ENCODE assay signal across 12 cellular contexts in the genomic region with DNA sequence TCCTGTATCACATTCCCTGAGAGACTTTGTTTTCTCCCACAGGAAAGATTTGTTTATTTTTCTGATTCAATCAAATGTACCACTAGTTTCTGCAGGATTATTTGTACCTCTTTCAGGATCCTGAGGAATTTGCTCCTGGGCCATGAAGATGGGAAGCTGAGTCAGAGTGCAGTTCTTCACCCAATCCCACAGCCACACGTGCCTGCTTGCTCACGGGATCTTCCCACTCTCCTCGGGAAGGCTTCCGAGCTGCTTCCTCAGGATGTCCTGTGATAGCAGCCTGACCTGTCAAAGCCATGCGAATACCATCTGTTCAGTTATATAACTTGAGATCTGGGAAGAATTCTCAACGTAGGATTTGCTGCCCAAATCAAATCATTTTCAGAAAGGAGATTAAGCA. TPM values are rescaled to one million over a fixed set of nuclear protein-coding genes. Genes with fewer than 3 reads are reported as not detected.
DNase-seq lines count a peak whose midpoint lies in the region; ATAC-seq and TF ChIP-seq lines count a peak whose summit lies in the region.
"Had no signal": no experiment of that assay in that cellular context is flagged by ENCODE, and none has a peak within 500 bp of the region (broad histone marks: within the 10 kb centered on the region; RNA-seq: fewer than 3 reads in every experiment).

No MANE protein-coding gene starts in this region.

- H3K9me3 ChIP-seq in PC-3 (ENCODE audit: low read length) = no peaks in the 10 kb centered on the region
- H3K9me3 ChIP-seq: upper lobe of left lung had no signal

- no peaks in the 10 kb centered on the region for H3K27me3 ChIP-seq in PC-3 (ENCODE audit: low read length)
- H3K27me3 ChIP-seq: upper lobe of left lung had no signal

- H3K27me3 Mint-ChIP-seq in endothelial cell (ENCODE audit: unreplicated experiment) = peaks cover 2% of the 10 kb centered on the region
- H3K27me3 Mint-ChIP-seq in activated T-helper 1 cell treated with anti-CD3 and anti-CD28 coated beads, Interleukin-12 subunit alpha, Interleukin-12 subunit beta, Interleukin-2, Interleukin-4 antibody, amounts not matched to agents 30 ng/mL and 10 ng/mL and 1 ng/mL, durations not matched to agents 14 hours and 24 hours and 36 hours (ENCODE audit: insufficient read depth) = no peaks in the 10 kb centered on the region
- H3K27me3 Mint-ChIP-seq: activated naive CD4-positive, alpha-beta T cell treated with anti-CD3 and anti-CD28 coated beads, Interleukin-2, amount 50 U/mL, for 24 hours; naive B cell had no signal

- H2AFZ ChIP-seq in PC-3 (ENCODE audit: low read length) = no peak overlapping the region

- BruUV-seq in PC-3 (replicated peaks; lab: Mats Ljungman, UMichigan) = no TSS peak

- peak overlapping the region; percentile 23 for H3K4me2 ChIP-seq in PC-3 (ENCODE audit: low read length)

- no peaks in the 10 kb centered on the region for H3K36me3 Mint-ChIP-seq in endothelial cell (ENCODE audit: low read depth, unreplicated experiment)
- H3K36me3 Mint-ChIP-seq in activated T-helper 1 cell treated with anti-CD3 and anti-CD28 coated beads, Interleukin-12 subunit alpha, Interleukin-12 subunit beta, Interleukin-2, Interleukin-4 antibody, amounts not matched to agents 30 ng/mL and 10 ng/mL and 1 ng/mL, durations not matched to agents 14 hours and 24 hours and 36 hours (ENCODE audit: low read depth) = peaks cover 1% of the 10 kb centered on the region
- H3K36me3 Mint-ChIP-seq: activated naive CD4-positive, alpha-beta T cell treated with anti-CD3 and anti-CD28 coated beads, Interleukin-2, amount 50 U/mL, for 24 hours; naive B cell; WTC11 had no signal

- H3K27ac Mint-ChIP-seq in endothelial cell (ENCODE audit: unreplicated experiment) = peak overlapping the region; percentile 30
- no peak overlapping the region for H3K27ac Mint-ChIP-seq in activated T-helper 1 cell treated with anti-CD3 and anti-CD28 coated beads, Interleukin-12 subunit alpha, Interleukin-12 subunit beta, Interleukin-2, Interleukin-4 antibody, amounts not matched to agents 30 ng/mL and 10 ng/mL and 1 ng/mL, durations not matched to agents 14 hours and 24 hours and 36 hours
- H3K27ac Mint-ChIP-seq: activated naive CD4-positive, alpha-beta T cell treated with anti-CD3 and anti-CD28 coated beads, Interleukin-2, amount 50 U/mL, for 24 hours; WTC11 had no signal

- intact Hi-C loops in PC-3 (cut with micrococcal nuclease) = loop anchor here (2.0 kb wide), 1 partner anchor 181 kb away; no protein-coding TSS in a partner anchor
- intact Hi-C loops in activated T-helper 1 cell treated with anti-CD3 and anti-CD28 coated beads, Interleukin-12 subunit alpha, Interleukin-12 subunit beta, Interleukin-2, Interleukin-4 antibody, amounts not matched to agents 30 ng/mL and 10 ng/mL and 1 ng/mL, durations not matched to agents 14 hours and 24 hours and 36 hours (cut with micrococcal nuclease) = no loop called here

- H3K9ac ChIP-seq in PC-3 (ENCODE audit: low read length) = peak overlapping the region; percentile 12

- in situ Hi-C loops in KBM-7 (cut with MboI; ENCODE audit: low pct_unique_long_range_greater_than_20kb, low sequenced_read_pairs) = no loop called here

- POLR2A ChIA-PET in PC-3 (lab: Charles Lee; ENCODE audit: unreplicated experiment) = interaction anchor here (0.7 to 0.9 kb wide), 3 partner anchors 91 to 300 kb away, joined by 3 read pairs; no protein-coding TSS in a partner anchor

- ATAC-seq in PC-3 (peak; percentile 82), omental fat pad (ENCODE audit: low FRiP score) (peak; percentile 81)
- ATAC-seq: WTC11 had no signal

- H3K9me2 ChIP-seq in PC-3 (replicated peaks; ENCODE audit: low read length) = no peaks in the 10 kb centered on the region

- TF ChIP-seq CTCF in PC-3 (conservative IDR thresholded peaks at IDR 0.05; ENCODE audit: low read depth, low read length) (no peak), endothelial cell (IDR thresholded peaks at IDR 0.05; ENCODE audit: unreplicated experiment) (no peak), omental fat pad (IDR thresholded peaks at IDR 0.05) (no peak)

- peaks cover 33% of the 10 kb centered on the region for H3K4me1 Mint-ChIP-seq in endothelial cell (ENCODE audit: unreplicated experiment)
- peaks cover 43% of the 10 kb centered on the region for H3K4me1 Mint-ChIP-seq in activated T-helper 1 cell treated with anti-CD3 and anti-CD28 coated beads, Interleukin-12 subunit alpha, Interleukin-12 subunit beta, Interleukin-2, Interleukin-4 antibody, amounts not matched to agents 30 ng/mL and 10 ng/mL and 1 ng/mL, durations not matched to agents 14 hours and 24 hours and 36 hours (ENCODE audit: low read depth)
- H3K4me1 Mint-ChIP-seq: WTC11 had no signal

- no peaks in the 10 kb centered on the region for H4K20me1 ChIP-seq in PC-3 (ENCODE audit: low read length)

- CTCF ChIA-PET in PC-3 (lab: Charles Lee) = interaction anchor here (1.0 kb wide), 1 partner anchor 92 kb away, joined by 4 read pairs; no protein-coding TSS in a partner anchor

- peaks cover 50% of the 10 kb centered on the region for H3K4me1 ChIP-seq in PC-3 (ENCODE audit: insufficient read depth, low read length)

- no peaks in the 10 kb centered on the region for H3K79me2 ChIP-seq in PC-3 (ENCODE audit: low read length)

- DNase-seq in ELR (ENCODE audit: low read depth) (peak; percentile 94), PC-3 (peak; percentile 94), endothelial cell (ENCODE audit: low spot score) (peak; percentile 51), omental fat pad (ENCODE audit: low spot score) (no peak), KBM-7 (no peak), GDM1 (lab: John Stamatoyannopoulos, UW) (no peak), LoVo (ENCODE audit: low spot score) (no peak)
- DNase-seq in activated T-helper 1 cell treated with anti-CD3 and anti-CD28 coated beads, Interleukin-12 subunit alpha, Interleukin-12 subunit beta, Interleukin-2, Interleukin-4 antibody, amounts not matched to agents 30 ng/mL and 10 ng/mL and 1 ng/mL, durations not matched to agents 14 hours and 24 hours and 36 hours (ENCODE audit: low spot score) = no peak
- DNase-seq: naive B cell had no signal

- no peaks in the 10 kb centered on the region for H3K9me3 Mint-ChIP-seq in endothelial cell (ENCODE audit: unreplicated experiment)
- peaks cover 10% of the 10 kb centered on the region for H3K9me3 Mint-ChIP-seq in activated T-helper 1 cell treated with anti-CD3 and anti-CD28 coated beads, Interleukin-12 subunit alpha, Interleukin-12 subunit beta, Interleukin-2, Interleukin-4 antibody, amounts not matched to agents 30 ng/mL and 10 ng/mL and 1 ng/mL, durations not matched to agents 14 hours and 24 hours and 36 hours
- H3K9me3 Mint-ChIP-seq: activated naive CD4-positive, alpha-beta T cell treated with anti-CD3 and anti-CD28 coated beads, Interleukin-2, amount 50 U/mL, for 24 hours; naive B cell; WTC11 had no signal

- H3K36me3 ChIP-seq in PC-3 (ENCODE audit: low read depth, low read length) = no peaks in the 10 kb centered on the region
- H3K36me3 ChIP-seq: upper lobe of left lung had no signal

- H3K4me3 ChIP-seq in PC-3 (ENCODE audit: low read length) = peak overlapping the region; percentile 2; the same call in 1 of the 2 replicates
- H3K4me3 ChIP-seq: upper lobe of left lung had no signal

- H3F3A ChIP-seq in PC-3 (ENCODE audit: low read length, unreplicated experiment) = peaks cover 3% of the 10 kb centered on the region

- H3K4me3 Mint-ChIP-seq in endothelial cell (ENCODE audit: unreplicated experiment) = no peak overlapping the region
- no peak overlapping the region for H3K4me3 Mint-ChIP-seq in activated T-helper 1 cell treated with anti-CD3 and anti-CD28 coated beads, Interleukin-12 subunit alpha, Interleukin-12 subunit beta, Interleukin-2, Interleukin-4 antibody, amounts not matched to agents 30 ng/mL and 10 ng/mL and 1 ng/mL, durations not matched to agents 14 hours and 24 hours and 36 hours
- H3K4me3 Mint-ChIP-seq: activated naive CD4-positive, alpha-beta T cell treated with anti-CD3 and anti-CD28 coated beads, Interleukin-2, amount 50 U/mL, for 24 hours; naive B cell; WTC11 had no signal

- H3K27ac ChIP-seq in PC-3 (ENCODE audit: low read length) = peak overlapping the region; percentile 67
- H3K27ac ChIP-seq: upper lobe of left lung had no signal

RNA-seq across cellular contexts. Expression of gene HIF1A, which starts 41.8 kb away (rescaled TPM):
- total RNA-seq in PC-3 (2014; rRNA removed) = 266 and 319 TPM in 2 replicates
- total RNA-seq in endothelial cell (ENCODE audit: unreplicated experiment) = 203 TPM
- 100 to 1,000 TPM in 3 of 4 donors, 10 to 100 TPM in 1; 95.2 to 550 (median 159) TPM for total RNA-seq in omental fat pad
- total RNA-seq in activated T-helper 1 cell treated with anti-CD3 and anti-CD28 coated beads, Interleukin-12 subunit alpha, Interleukin-12 subunit beta, Interleukin-2, Interleukin-4 antibody, amounts not matched to agents 30 ng/mL and 10 ng/mL and 1 ng/mL, durations not matched to agents 14 hours and 24 hours and 36 hours = 241 and 247 TPM in 2 replicates

Comparison
In these comparisons a context has a peak if more than half of its experiments do, and no peak if none do; other contexts are left out.
1. DNase-seq: peak in ELR (single experiment), PC-3 (single experiment) and endothelial cell (single experiment); none in omental fat pad (single experiment), activated T-helper 1 cell treated with anti-CD3 and anti-CD28 coated beads, Interleukin-12 subunit alpha, Interleukin-12 subunit beta, Interleukin-2, Interleukin-4 antibody, amounts not matched to agents 30 ng/mL and 10 ng/mL and 1 ng/mL, durations not matched to agents 14 hours and 24 hours and 36 hours (single experiment), KBM-7 (single experiment), GDM1 (single experiment) and LoVo (single experiment).